24 cellular contexts compared by ENCODE assay signal in the genomic region with DNA sequence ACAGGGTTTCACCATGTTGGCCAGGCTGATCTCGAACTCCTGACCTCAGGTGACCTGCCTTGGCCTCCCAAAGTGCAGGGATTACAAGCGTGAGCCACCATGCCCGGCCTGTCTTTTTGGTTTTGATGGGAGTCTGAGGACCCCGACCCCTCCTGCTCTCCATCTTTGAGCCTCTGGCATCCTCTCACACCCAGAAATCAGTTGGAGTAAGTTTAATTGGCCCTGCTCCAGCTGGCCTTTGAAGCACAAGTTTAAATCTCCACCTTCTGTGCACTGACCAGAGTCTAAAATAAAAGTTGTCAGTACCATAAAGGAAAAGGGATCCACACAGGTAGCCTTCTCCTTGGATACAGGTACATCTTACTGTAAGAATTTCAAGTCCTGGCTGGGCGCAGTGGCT. TPM values are rescaled to one million over a fixed set of nuclear protein-coding genes. Genes with fewer than 3 reads are reported as not detected.
A peak's percentile ranks its signal among the peaks of the same experiment; 100 is the strongest.
DNase-seq lines count a peak whose midpoint lies in the region; ATAC-seq, FAIRE-seq and TF ChIP-seq lines count a peak whose summit lies in the region.
"Had no signal": no experiment of that assay in that cellular context is flagged by ENCODE, and none has a peak within 500 bp of the region (broad histone marks: within the 10 kb centered on the region; RNA-seq: fewer than 3 reads in every experiment).

No MANE protein-coding gene starts in this region.

- H3K4me2 ChIP-seq in KMS-11: peak overlapping the region; percentile 84; the same call in 1 of the 2 replicates
- no peak overlapping the region for H3K4me2 ChIP-seq in K562 (ENCODE audit: insufficient read depth, low read length)
- H3K4me2 ChIP-seq: A549; BLaER1 treated with 17β-estradiol and CSF1 and Interleukin-3, amounts not matched to agents 10 nM and 100 nM had no signal

- CTCF ChIA-PET in K562 (lab: Yijun Ruan, JAX; ENCODE audit: low intra/inter-chr PET ratio): no interaction called here

- TF ChIP-seq CTCF in KMS-11 (conservative IDR thresholded peaks at IDR 0.05; ENCODE audit: low read depth, low read length) (no peak), K562 (IDR thresholded peaks at IDR 0.05 in 2 of 3, conservative IDR thresholded peaks at IDR 0.05 in 1 of 3; ENCODE audit: insufficient read depth in 2 of 3, low read depth in 1 of 3, low read length in 3 of 3) (no peak), upper lobe of right lung (IDR thresholded peaks at IDR 0.05) (no peak)

- DNase-seq in DMS 273 (lab: John Stamatoyannopoulos, UW; ENCODE audit: unreplicated experiment) (peak; percentile 26), DMS 273 treated with DMSO at 0.1 percent for 48 hours (lab: John Stamatoyannopoulos, UW) (no peak), K562 (ENCODE audit: extremely low read depth in 1 of 4, low spot score in 3 of 4) (no peak), upper lobe of right lung (peak; percentile 11), NCI-H1417 (lab: John Stamatoyannopoulos, UW) (no peak), NCI-H1092 (lab: John Stamatoyannopoulos, UW) (no peak), GM12892 (ENCODE audit: insufficient read length) (no peak)
- DNase-seq: 8988T; ACHN; AML-193; BE2C; Calu3; CD4-positive, alpha-beta memory T cell; COR-L47; DMS79; GF-D8; GOT3; HCEC 1CT had no signal

- FAIRE-seq in K562 (lab: Jason Lieb, UNC) (no peak), GM12892 (lab: Jason Lieb, UNC) (no peak)
- FAIRE-seq: A549, GM12891 had no signal

- H3K36me3 ChIP-seq in KMS-11 (ENCODE audit: insufficient read depth) (no peaks in the 10 kb centered on the region), K562 (ENCODE audit: control insufficient read depth, insufficient read depth, low read length) (peaks cover 20% of the 10 kb centered on the region; the same call in 2 of the 3 replicates), upper lobe of right lung (peaks cover 39% of the 10 kb centered on the region)

- H3K4me3 ChIP-seq in KMS-11 (IDR thresholded peaks at IDR 0.05; ENCODE audit: insufficient read depth, low read depth, low read length): no peak overlapping the region
- H3K4me3 ChIP-seq in K562: no peak overlapping the region
- H3K4me3 ChIP-seq in upper lobe of right lung: no peak overlapping the region
- H3K4me3 ChIP-seq: A549; BLaER1 treated with 17β-estradiol and CSF1 and Interleukin-3, amounts not matched to agents 10 nM and 100 nM had no signal

- no peak for TF ChIP-seq POLR2A in K562 (conservative IDR thresholded peaks at IDR 0.05)
- no peak for TF ChIP-seq POLR2A in GM12892 (IDR thresholded peaks at IDR 0.05; ENCODE audit: low read depth, low read length)

- peaks cover 60% of the 10 kb centered on the region for H3K4me1 ChIP-seq in KMS-11 (ENCODE audit: low read depth, poor library complexity, severe bottlenecking)
- H3K4me1 ChIP-seq in K562 (replicated peaks in 1 of 2; ENCODE audit: control insufficient read depth in 2 of 2, insufficient read depth in 2 of 2, low read length in 2 of 2): peaks cover 3 to 21% of the 10 kb centered on the region in 2 experiments; a peak in 2 of 5 replicates
- peaks cover 10% of the 10 kb centered on the region for H3K4me1 ChIP-seq in upper lobe of right lung
- H3K4me1 ChIP-seq: A549 had no signal

- TF ChIP-seq EP300 in K562 (IDR thresholded peaks at IDR 0.05; ENCODE audit: low read length): no peak

- TF ChIP-seq RAD21 in K562 (CRISPR knock-in tag; conservative IDR thresholded peaks at IDR 0.05 in 1 of 2, IDR thresholded peaks at IDR 0.05 in 1 of 2): no peak

- H3K27me3 ChIP-seq in KMS-11 (ENCODE audit: insufficient read depth, low read depth): no peaks in the 10 kb centered on the region
- no peaks in the 10 kb centered on the region for H3K27me3 ChIP-seq in K562 (ENCODE audit: control insufficient read depth in 2 of 2, insufficient read depth in 2 of 2, low read length in 2 of 2)
- no peaks in the 10 kb centered on the region for H3K27me3 ChIP-seq in upper lobe of right lung
- H3K27me3 ChIP-seq: BE2C; BLaER1 treated with 17β-estradiol and CSF1 and Interleukin-3, amounts not matched to agents 10 nM and 100 nM had no signal

- ATAC-seq in K562 (no peak), upper lobe of right lung (no peak)
- ATAC-seq: A549 had no signal

- no peak overlapping the region for H3K9ac ChIP-seq in KMS-11
- H3K9ac ChIP-seq in K562 (ENCODE audit: insufficient read depth in 1 of 2, low read depth in 2 of 2, low read length in 2 of 2): no peak overlapping the region
- H3K9ac ChIP-seq: BLaER1 treated with 17β-estradiol and CSF1 and Interleukin-3, amounts not matched to agents 10 nM and 100 nM had no signal

- POLR2A ChIA-PET in K562 (lab: Yijun Ruan, JAX): interaction anchor here (1.0 kb wide), 1 partner anchor 8 kb away, joined by 3 read pairs; no protein-coding TSS in a partner anchor

- 76% methylated on average over 5 of the region's 5 CpGs for WGBS in K562 (ENCODE audit: insufficient coverage, low coverage, missing lambda C conversion rate)

- in situ Hi-C loops in K562 (cut with MboI): no loop called here

- no peak overlapping the region for H2AFZ ChIP-seq in KMS-11 (ENCODE audit: low read depth)
- H2AFZ ChIP-seq in K562 (ENCODE audit: low read depth, low read length): no peak overlapping the region

- H3K9me3 ChIP-seq in K562 (replicated peaks; ENCODE audit: control insufficient read depth, insufficient read depth, low read depth, low read length) (no peaks in the 10 kb centered on the region; the same call in 1 of the 2 replicates), upper lobe of right lung (no peaks in the 10 kb centered on the region)
- H3K9me3 ChIP-seq: A549; BE2C; BLaER1 treated with 17β-estradiol and CSF1 and Interleukin-3, amounts not matched to agents 10 nM and 100 nM had no signal

- H3K9me1 ChIP-seq in K562 (ENCODE audit: control insufficient read depth, insufficient read depth, low read length): peaks cover 9% of the 10 kb centered on the region

- H3K27ac ChIP-seq in KMS-11 (peak overlapping the region; percentile 74), K562 (ENCODE audit: extremely low read depth, low read depth, low read length) (no peak overlapping the region), upper lobe of right lung (no peak overlapping the region)
- H3K27ac ChIP-seq: A549; BLaER1 treated with 17β-estradiol and CSF1 and Interleukin-3, amounts not matched to agents 10 nM and 100 nM had no signal

- H3K79me2 ChIP-seq in KMS-11 (ENCODE audit: insufficient read depth, low read depth) (no peaks in the 10 kb centered on the region), K562 (ENCODE audit: control insufficient read depth, insufficient read depth, low read length) (no peaks in the 10 kb centered on the region)

- intact Hi-C loops in K562 (cut with micrococcal nuclease) (no loop called here), upper lobe of right lung (cut with DNase I) (no loop called here)

- BruUV-seq in K562 (replicated peaks; lab: Mats Ljungman, UMichigan): no TSS peak

- H4K20me1 ChIP-seq in KMS-11 (ENCODE audit: insufficient read depth) (no peaks in the 10 kb centered on the region), K562 (replicated peaks; ENCODE audit: control insufficient read depth, insufficient read depth, low read length) (peaks cover 11% of the 10 kb centered on the region; the same call in 1 of the 2 replicates)

RNA-seq across cellular contexts. Expression of gene C20orf144, which starts 15.9 kb away (rescaled TPM):
- 0.60 TPM in 1 of 2 replicates, not detected in the other for total RNA-seq in K562 (2011; cell fraction: chromatin; rRNA removed; ENCODE audit: low replicate concordance)
- 0.83 and 1.1 TPM in 2 replicates for total RNA-seq in K562 (2011; cell fraction: nucleolus; rRNA removed)
- 0.66 and 1.3 TPM in 2 replicates for total RNA-seq in K562 (2011; cell fraction: nucleoplasm; rRNA removed)
- 0.16 TPM in 1 of 2 replicates, not detected in the other for total RNA-seq in K562 (2014; rRNA removed)
- 0.11 and 0.16 TPM in 2 replicates for total RNA-seq in K562 (2014; rRNA removed; fragmentation: Illumina TruSeq; extraction: Trizol)
- total RNA-seq in K562 (2015; rRNA removed; fragmentation: Illumina TruSeq; extraction: Trizol): 0.11 and 0.23 TPM in 2 replicates
- total RNA-seq in K562 (2021): 0.11 and 0.16 TPM in 2 replicates
- 0.10 and 0.11 TPM in 2 replicates for polyA plus RNA-seq in K562 (2011; rRNA removed)
- polyA plus RNA-seq in K562 (2011; cell fraction: cytosol; rRNA removed): 0.13 and 0.16 TPM in 2 replicates
- polyA plus RNA-seq in K562 (2011; cell fraction: nucleus; rRNA removed): 0.18 TPM in 2 replicates
- polyA plus RNA-seq in K562 (2012): 0.23 and 0.54 TPM in 2 replicates
- 0.12 and 0.22 TPM in 2 replicates for polyA plus RNA-seq in K562 (2014; fragmentation: Illumina TruSeq; extraction: Trizol)
- under 1 TPM in 1 of 2 experiments, not detected in 1; 0.04 TPM for polyA plus RNA-seq in K562 (2014; fragmentation: Nextera tagmentation; extraction: Ambion mirVana)
- polyA plus RNA-seq in K562 (2014; rRNA removed): 0.16 and 0.23 TPM in 2 replicates
- polyA minus RNA-seq in K562 (2011; rRNA and poly(A)+ RNA removed): 0.28 TPM in 1 of 2 replicates, not detected in the other
- polyA minus RNA-seq in K562 (2011; cell fraction: cytosol; rRNA and poly(A)+ RNA removed): not detected in 2 replicates
- 0.33 and 0.40 TPM in 2 replicates for polyA minus RNA-seq in K562 (2011; cell fraction: nucleus; rRNA and poly(A)+ RNA removed)
- total RNA-seq in upper lobe of right lung: 0.23 TPM
- 0.11 TPM for polyA plus RNA-seq in GM12892 (2012; ENCODE audit: missing spikeins)
- total RNA-seq: H7 had no signal
- polyA plus RNA-seq: CD4-positive, alpha-beta memory T cell had no signal

RNA-seq across cellular contexts. Expression of gene ACTL10, which starts 20.6 kb away (rescaled TPM):
- not detected in 2 replicates for total RNA-seq in K562 (2011; cell fraction: chromatin; rRNA removed; ENCODE audit: low replicate concordance)
- total RNA-seq in K562 (2011; cell fraction: nucleolus; rRNA removed): 0.33 TPM in 1 of 2 replicates, not detected in the other
- total RNA-seq in K562 (2011; cell fraction: nucleoplasm; rRNA removed): not detected in 2 replicates
- total RNA-seq in K562 (2014; rRNA removed): 0.14 TPM in 1 of 2 replicates, not detected in the other
- total RNA-seq in K562 (2014; rRNA removed; fragmentation: Illumina TruSeq; extraction: Trizol): not detected in 2 replicates
- not detected in 2 replicates for total RNA-seq in K562 (2015; rRNA removed; fragmentation: Illumina TruSeq; extraction: Trizol)
- total RNA-seq in K562 (2021): 0.11 TPM in 1 of 2 replicates, not detected in the other
- not detected in 2 replicates for polyA plus RNA-seq in K562 (2011; rRNA removed)
- polyA plus RNA-seq in K562 (2011; cell fraction: cytosol; rRNA removed): 0.04 TPM in 1 of 2 replicates, not detected in the other
- polyA plus RNA-seq in K562 (2011; cell fraction: nucleus; rRNA removed): 0.10 TPM in 1 of 2 replicates, not detected in the other
- 0.13 and 0.29 TPM in 2 replicates for polyA plus RNA-seq in K562 (2012)
- polyA plus RNA-seq in K562 (2014; fragmentation: Illumina TruSeq; extraction: Trizol): not detected in 2 replicates
- not detected for polyA plus RNA-seq in K562 (2014; fragmentation: Nextera tagmentation; extraction: Ambion mirVana)
- 0.07 and 0.13 TPM in 2 replicates for polyA plus RNA-seq in K562 (2014; rRNA removed)
- not detected in 2 replicates for polyA minus RNA-seq in K562 (2011; rRNA and poly(A)+ RNA removed)
- polyA minus RNA-seq in K562 (2011; cell fraction: cytosol; rRNA and poly(A)+ RNA removed): not detected in 2 replicates
- not detected in 2 replicates for polyA minus RNA-seq in K562 (2011; cell fraction: nucleus; rRNA and poly(A)+ RNA removed)
- total RNA-seq in upper lobe of right lung: 1.3 TPM
- polyA plus RNA-seq in GM12892 (2012; ENCODE audit: missing spikeins): not detected
- total RNA-seq: G401 had no signal
- polyA plus RNA-seq: A549 had no signal

RNA-seq across cellular contexts. Expression of gene NECAB3, which starts 28.0 kb away (rescaled TPM):
- 164 and 323 TPM in 2 replicates for total RNA-seq in K562 (2011; cell fraction: chromatin; rRNA removed; ENCODE audit: low replicate concordance)
- 194 and 203 TPM in 2 replicates for total RNA-seq in K562 (2011; cell fraction: nucleolus; rRNA removed)
- 200 and 230 TPM in 2 replicates for total RNA-seq in K562 (2011; cell fraction: nucleoplasm; rRNA removed)
- 52.0 and 74.0 TPM in 2 replicates for total RNA-seq in K562 (2014; rRNA removed)
- 16.0 and 17.8 TPM in 2 replicates for total RNA-seq in K562 (2014; rRNA removed; fragmentation: Illumina TruSeq; extraction: Trizol)
- 31.5 and 36.5 TPM in 2 replicates for total RNA-seq in K562 (2015; rRNA removed; fragmentation: Illumina TruSeq; extraction: Trizol)
- total RNA-seq in K562 (2021): 57.1 and 57.8 TPM in 2 replicates
- 25.6 and 32.7 TPM in 2 replicates for polyA plus RNA-seq in K562 (2011; rRNA removed)
- 33.9 and 111 TPM in 2 replicates for polyA plus RNA-seq in K562 (2011; cell fraction: cytosol; rRNA removed)
- 181 and 337 TPM in 2 replicates for polyA plus RNA-seq in K562 (2011; cell fraction: nucleus; rRNA removed)
- polyA plus RNA-seq in K562 (2012): 35.0 and 54.7 TPM in 2 replicates
- polyA plus RNA-seq in K562 (2014; fragmentation: Illumina TruSeq; extraction: Trizol): 35.8 and 37.6 TPM in 2 replicates
- polyA plus RNA-seq in K562 (2014; fragmentation: Nextera tagmentation; extraction: Ambion mirVana): 1 to 10 TPM in 1 of 2 experiments, under 1 TPM in 1; 0.94 to 1.9 TPM
- 63.3 and 67.6 TPM in 2 replicates for polyA plus RNA-seq in K562 (2014; rRNA removed)
- 21.3 and 27.3 TPM in 2 replicates for polyA minus RNA-seq in K562 (2011; rRNA and poly(A)+ RNA removed)
- 12.6 and 18.7 TPM in 2 replicates for polyA minus RNA-seq in K562 (2011; cell fraction: cytosol; rRNA and poly(A)+ RNA removed)
- 66.9 and 76.9 TPM in 2 replicates for polyA minus RNA-seq in K562 (2011; cell fraction: nucleus; rRNA and poly(A)+ RNA removed)
- total RNA-seq in upper lobe of right lung: 56.2 TPM
- polyA plus RNA-seq in GM12892 (2012; ENCODE audit: missing spikeins): 4.1 TPM

RNA-seq across cellular contexts. Expression of gene E2F1, which starts 40.0 kb away (rescaled TPM):
- total RNA-seq in K562 (2011; cell fraction: chromatin; rRNA removed; ENCODE audit: low replicate concordance): 22.9 and 54.8 TPM in 2 replicates
- 31.2 and 33.7 TPM in 2 replicates for total RNA-seq in K562 (2011; cell fraction: nucleolus; rRNA removed)
- total RNA-seq in K562 (2011; cell fraction: nucleoplasm; rRNA removed): 28.2 and 29.0 TPM in 2 replicates
- 17.3 and 23.4 TPM in 2 replicates for total RNA-seq in K562 (2014; rRNA removed)
- 9.0 and 10.8 TPM in 2 replicates for total RNA-seq in K562 (2014; rRNA removed; fragmentation: Illumina TruSeq; extraction: Trizol)
- 14.9 and 15.3 TPM in 2 replicates for total RNA-seq in K562 (2015; rRNA removed; fragmentation: Illumina TruSeq; extraction: Trizol)
- total RNA-seq in K562 (2021): 24.6 and 25.3 TPM in 2 replicates
- 12.7 and 19.3 TPM in 2 replicates for polyA plus RNA-seq in K562 (2011; rRNA removed)
- polyA plus RNA-seq in K562 (2011; cell fraction: cytosol; rRNA removed): 17.7 and 20.9 TPM in 2 replicates
- polyA plus RNA-seq in K562 (2011; cell fraction: nucleus; rRNA removed): 74.3 and 91.0 TPM in 2 replicates
- 16.3 and 25.0 TPM in 2 replicates for polyA plus RNA-seq in K562 (2012)
- polyA plus RNA-seq in K562 (2014; fragmentation: Illumina TruSeq; extraction: Trizol): 13.1 and 17.8 TPM in 2 replicates
- polyA plus RNA-seq in K562 (2014; fragmentation: Nextera tagmentation; extraction: Ambion mirVana): under 1 TPM; 0.14 to 0.39 TPM
- polyA plus RNA-seq in K562 (2014; rRNA removed): 28.9 and 30.6 TPM in 2 replicates
- polyA minus RNA-seq in K562 (2011; rRNA and poly(A)+ RNA removed): 5.8 and 8.2 TPM in 2 replicates
- polyA minus RNA-seq in K562 (2011; cell fraction: cytosol; rRNA and poly(A)+ RNA removed): 7.7 and 8.5 TPM in 2 replicates
- polyA minus RNA-seq in K562 (2011; cell fraction: nucleus; rRNA and poly(A)+ RNA removed): 9.3 and 10.3 TPM in 2 replicates
- total RNA-seq in upper lobe of right lung: 2.4 TPM
- 25.9 TPM for polyA plus RNA-seq in GM12892 (2012; ENCODE audit: missing spikeins)

Comparison
In these comparisons a context has a peak if more than half of its experiments do, and no peak if none do; other contexts are left out.
1. DNase-seq: peak in DMS 273 (single experiment) and upper lobe of right lung (single experiment); none in DMS 273 treated with DMSO at 0.1 percent for 48 hours (single experiment), K562 (0 of 4), NCI-H1417 (0 of 3), NCI-H1092 (single experiment) and GM12892 (single experiment).